Comparison of ENCODE assay signal across 12 cellular contexts in the genomic region with DNA sequence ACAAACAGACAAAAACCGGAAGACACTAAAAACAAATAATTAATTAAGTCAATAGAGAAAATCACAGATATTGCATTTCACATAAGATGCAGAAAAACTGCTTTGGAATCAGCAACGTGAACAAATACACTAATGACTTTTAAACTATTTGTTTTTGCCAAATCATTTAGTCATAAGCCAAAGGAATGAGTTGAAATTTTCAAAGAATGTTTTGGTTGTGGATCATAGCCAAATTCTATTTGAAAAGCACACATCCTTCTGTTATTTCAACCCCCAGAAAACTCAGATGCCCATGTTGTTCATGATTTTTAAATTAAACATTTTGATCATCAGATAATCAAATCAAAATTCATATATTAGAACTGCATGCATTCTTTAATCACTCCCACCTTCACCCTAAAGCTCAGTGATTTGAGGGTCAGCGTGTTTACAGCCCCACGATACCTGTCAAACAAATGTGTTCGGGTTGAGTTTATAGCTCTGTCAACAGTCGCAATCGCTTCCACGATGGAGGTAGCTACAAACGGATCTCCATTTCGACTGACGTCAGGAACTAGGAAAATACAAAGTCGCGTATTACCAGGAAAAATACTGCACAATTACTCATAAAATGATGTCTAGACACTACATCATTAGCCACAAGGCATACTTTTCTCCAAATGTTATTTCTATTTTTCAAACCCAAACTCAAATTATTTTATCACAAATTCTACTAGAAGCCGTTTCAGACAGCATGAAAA.
A peak's percentile ranks its signal among the peaks of the same experiment; 100 is the strongest.
DNase-seq lines count a peak whose midpoint lies in the region; ATAC-seq and TF ChIP-seq lines count a peak whose summit lies in the region.
"Had no signal": no experiment of that assay in that cellular context is flagged by ENCODE, and none has a peak within 500 bp of the region (broad histone marks: within the 10 kb centered on the region; RNA-seq: fewer than 3 reads in every experiment).

No MANE protein-coding gene starts in this region.

- no peak overlapping the region for H2AK9ac ChIP-seq in IMR-90 (replicated peaks; ENCODE audit: low read depth, low read length, poor library complexity)

- intact Hi-C loops in IMR-90 (cut with micrococcal nuclease) (loop anchor here (1.0 to 5.0 kb wide), 4 partner anchors 21 to 163 kb away; no protein-coding TSS in a partner anchor), tibial artery (cut with DNase I; ENCODE audit: low total_unique reads) (loop anchor here (2.0 kb wide), 1 partner anchor 89 kb away; no protein-coding TSS in a partner anchor), posterior vena cava (cut with DNase I) (loop anchor here in 1 of 2 donors (10.0 kb wide), 1 partner anchor 91 kb away; the partner anchor contains the start of gene PXDN)

- H3K4me2 ChIP-seq in IMR-90 (ENCODE audit: low read depth, low read length) = peak overlapping the region; percentile 66; the same call in 1 of the 2 replicates

- H3K79me1 ChIP-seq in IMR-90 (ENCODE audit: low read depth in 1 of 2, low read length in 2 of 2) = peaks cover 42 to 87% of the 10 kb centered on the region in 2 experiments

- H3K4me3 Mint-ChIP-seq in chondrocyte (ENCODE audit: unreplicated experiment) = peak overlapping the region; percentile 11
- H3K4me3 Mint-ChIP-seq: stimulated activated naive CD8-positive, alpha-beta T cell treated with anti-CD3 and anti-CD28 coated beads, Interleukin-15, Interleukin-2, amounts not matched to agents 100 ng/mL and 50 ng/mL, for 24 hours had no signal

- H3K36me3 Mint-ChIP-seq in chondrocyte (ENCODE audit: low read depth) = peaks cover 26% of the 10 kb centered on the region

- WGBS in IMR-90 (ENCODE audit: extremely low coverage in 2 of 2, insufficient read length in 1 of 2), 2 experiments = 57% methylated on average over 9 of the region's 14 CpGs; no CpG with 5 or more reads in 1 of the 2 experiments

- no peaks in the 10 kb centered on the region for H3K27me3 ChIP-seq in IMR-90 (ENCODE audit: control insufficient read depth, insufficient read depth, low read length)
- no peaks in the 10 kb centered on the region for H3K27me3 ChIP-seq in tibial artery

- peak overlapping the region; percentile 76 for H4K91ac ChIP-seq in IMR-90 (ENCODE audit: insufficient read depth, low read depth, low read length)

- CTCF ChIA-PET in IMR-90 (lab: Yijun Ruan, JAX) = no interaction called here

- H3K9ac ChIP-seq in IMR-90 (ENCODE audit: low read depth, low read length) = peak overlapping the region; percentile 7; the same call in 1 of the 2 replicates

- no TSS peak for BruUV-seq in IMR-90 (replicated peaks; lab: Mats Ljungman, UMichigan)

- peak overlapping the region; percentile 75 for H3K14ac ChIP-seq in IMR-90 (replicated peaks; ENCODE audit: low read depth, low read length)

- no peak overlapping the region for H3K27ac Mint-ChIP-seq in chondrocyte (ENCODE audit: unreplicated experiment)
- H3K27ac Mint-ChIP-seq: stimulated activated naive CD8-positive, alpha-beta T cell treated with anti-CD3 and anti-CD28 coated beads, Interleukin-15, Interleukin-2, amounts not matched to agents 100 ng/mL and 50 ng/mL, for 24 hours had no signal

- peak; percentile 87 for DNase-seq in IMR-90
- DNase-seq in chondrocyte (ENCODE audit: low spot score) = no peak
- peak; percentile 62 for DNase-seq in kidney tubule cell (ENCODE audit: low spot score)
- DNase-seq in tibial artery = no peak
- no peak for DNase-seq in posterior vena cava (ENCODE audit: low spot score)
- no peak for DNase-seq in NCI-H774 (lab: John Stamatoyannopoulos, UW)
- DNase-seq: effector CD4-positive, alpha-beta T cell; NCI-H1417 had no signal

- H3K36me3 ChIP-seq in IMR-90 (ENCODE audit: control insufficient read depth, insufficient read depth, low read length) (peaks cover 51% of the 10 kb centered on the region), tibial artery (peaks cover 5 to 22% (median 14%) of the 10 kb centered on the region in 3 donors)

- H3K9me1 ChIP-seq in IMR-90 (ENCODE audit: insufficient read depth, low read length) = peaks cover 21% of the 10 kb centered on the region

- H3K4me3 ChIP-seq in IMR-90 (ENCODE audit: insufficient read depth, low read depth, low read length) (no peak overlapping the region), tibial artery (no peak overlapping the region)

- peak overlapping the region; percentile 26 to 78 for H4K8ac ChIP-seq in IMR-90 (ENCODE audit: low read depth in 2 of 2, low read length in 2 of 2)

- H3K56ac ChIP-seq in IMR-90 (ENCODE audit: extremely low read depth, insufficient read depth, low read length) = no peak overlapping the region

- H3K18ac ChIP-seq in IMR-90 (ENCODE audit: low read depth, low read length) = peak overlapping the region; percentile 96

- no peaks in the 10 kb centered on the region for H3K27me3 Mint-ChIP-seq in chondrocyte (ENCODE audit: low read depth)
- H3K27me3 Mint-ChIP-seq: stimulated activated naive CD8-positive, alpha-beta T cell treated with anti-CD3 and anti-CD28 coated beads, Interleukin-15, Interleukin-2, amounts not matched to agents 100 ng/mL and 50 ng/mL, for 24 hours had no signal

- peak overlapping the region; percentile 91 for H3K27ac ChIP-seq in IMR-90 (ENCODE audit: insufficient read depth, low read length)
- peak overlapping the region; percentile 77 to 78 for H3K27ac ChIP-seq in tibial artery

- dilution Hi-C loops in IMR-90 (cut with HindIII; ENCODE audit: low sequenced_read_pairs, unreplicated experiment) = no loop called here

- ATAC-seq in IMR-90 (ENCODE audit: low read depth) (no peak), esophagus mucosa (no peak), HG03039 (IDR thresholded peaks at IDR 0.05; ENCODE audit: unreplicated experiment) (no peak)
- ATAC-seq: left colon had no signal

- peak overlapping the region; percentile 98 for H3K4ac ChIP-seq in IMR-90 (ENCODE audit: low read depth, low read length)

- 0 out of 2 replicates have a peak, but pooled peaks have one; percentile 8 for TF ChIP-seq POLR2A in IMR-90 (IDR thresholded peaks at IDR 0.05; ENCODE audit: low read depth, low read length)

- H3K4me1 Mint-ChIP-seq in chondrocyte (ENCODE audit: low read depth) = peaks cover 8% of the 10 kb centered on the region

- peak overlapping the region; percentile 70; the same call in 1 of the 2 replicates for H4K5ac ChIP-seq in IMR-90 (ENCODE audit: low read depth, low read length)

- H2BK120ac ChIP-seq in IMR-90 (ENCODE audit: low read depth, low read length) = peak overlapping the region; percentile 53

- H2AK5ac ChIP-seq in IMR-90 (ENCODE audit: low read depth, low read length) = peak overlapping the region; percentile 84

- H3K9me3 ChIP-seq in IMR-90 (ENCODE audit: control insufficient read depth, insufficient read depth, low read length) = no peaks in the 10 kb centered on the region
- no peaks in the 10 kb centered on the region for H3K9me3 ChIP-seq in tibial artery

- TF ChIP-seq CTCF in IMR-90 (conservative IDR thresholded peaks at IDR 0.05; ENCODE audit: low read depth, low read length) (no peak), chondrocyte (IDR thresholded peaks at IDR 0.05) (no peak), tibial artery (IDR thresholded peaks at IDR 0.05) (no peak)

- H4K20me1 ChIP-seq in IMR-90 (ENCODE audit: insufficient read depth, low read length) = peaks cover 42% of the 10 kb centered on the region

- peak overlapping the region; percentile 94 for H3K23ac ChIP-seq in IMR-90 (ENCODE audit: low read depth, low read length)

- no peaks in the 10 kb centered on the region for H3K9me3 Mint-ChIP-seq in chondrocyte (ENCODE audit: low read depth)
- H3K9me3 Mint-ChIP-seq: stimulated activated naive CD8-positive, alpha-beta T cell treated with anti-CD3 and anti-CD28 coated beads, Interleukin-15, Interleukin-2, amounts not matched to agents 100 ng/mL and 50 ng/mL, for 24 hours had no signal

- H2AFZ ChIP-seq in IMR-90 (replicated peaks; ENCODE audit: low read length, poor library complexity) = no peak overlapping the region

- H3K4me1 ChIP-seq in IMR-90 (ENCODE audit: control insufficient read depth, insufficient read depth, low read length) = peaks cover 34% of the 10 kb centered on the region
- H3K4me1 ChIP-seq in tibial artery = peaks cover 0 to 75% (median 56%) of the 10 kb centered on the region in 4 donors

- H2BK15ac ChIP-seq in IMR-90 (ENCODE audit: low read depth, low read length) = peak overlapping the region; percentile 85

- in situ Hi-C loops in IMR-90 (cut with MboI; ENCODE audit: low sequenced_read_pairs) = no loop called here

- peak overlapping the region; percentile 87 for H2BK20ac ChIP-seq in IMR-90 (ENCODE audit: low read depth, low read length)

- H2BK5ac ChIP-seq in IMR-90 (ENCODE audit: low read depth, low read length, poor library complexity, severe bottlenecking) = peak overlapping the region; percentile 98

- TF ChIP-seq RAD21 in IMR-90 (IDR thresholded peaks at IDR 0.05; ENCODE audit: low read length) = no peak

- POLR2A ChIA-PET in IMR-90 (lab: Charles Lee; ENCODE audit: unreplicated experiment) = no interaction called here

TF ChIP-seq in IMR-90, 13 proteins besides CTCF, POLR2A, EP300 and RAD21 (continues in another document):
- no peak for TF ChIP-seq BHLHE40 (IDR thresholded peaks at IDR 0.05; ENCODE audit: low read depth, low read length)
- TF ChIP-seq MXI1 (IDR thresholded peaks at IDR 0.05; ENCODE audit: borderline replicate concordance, low read depth, low read length) = no peak
- TF ChIP-seq MAFK (IDR thresholded peaks at IDR 0.05; ENCODE audit: low read depth, low read length) = no peak
- TF ChIP-seq FOS (IDR thresholded peaks at IDR 0.05; ENCODE audit: low read depth, low read length) = peak; percentile 42; the same call in 1 of the 2 replicates
- TF ChIP-seq, protein P1, sequence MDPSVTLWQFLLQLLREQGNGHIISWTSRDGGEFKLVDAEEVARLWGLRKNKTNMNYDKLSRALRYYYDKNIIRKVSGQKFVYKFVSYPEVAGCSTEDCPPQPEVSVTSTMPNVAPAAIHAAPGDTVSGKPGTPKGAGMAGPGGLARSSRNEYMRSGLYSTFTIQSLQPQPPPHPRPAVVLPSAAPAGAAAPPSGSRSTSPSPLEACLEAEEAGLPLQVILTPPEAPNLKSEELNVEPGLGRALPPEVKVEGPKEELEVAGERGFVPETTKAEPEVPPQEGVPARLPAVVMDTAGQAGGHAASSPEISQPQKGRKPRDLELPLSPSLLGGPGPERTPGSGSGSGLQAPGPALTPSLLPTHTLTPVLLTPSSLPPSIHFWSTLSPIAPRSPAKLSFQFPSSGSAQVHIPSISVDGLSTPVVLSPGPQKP (IDR thresholded peaks at IDR 0.05; ENCODE audit: borderline replicate concordance, low read depth, low read length) = no peak
- no peak for TF ChIP-seq NFE2L2 (IDR thresholded peaks at IDR 0.05; ENCODE audit: low read depth, low read length)
- no peak for TF ChIP-seq MAZ (IDR thresholded peaks at IDR 0.05; ENCODE audit: borderline replicate concordance, low read depth, low read length)
- no peak for TF ChIP-seq RCOR1 (IDR thresholded peaks at IDR 0.05; ENCODE audit: insufficient replicate concordance, low read length)

Comparison
In these comparisons a context has a peak if more than half of its experiments do, and no peak if none do; other contexts are left out.
1. DNase-seq: peak in IMR-90 (single experiment) and kidney tubule cell (single experiment); none in chondrocyte (single experiment), tibial artery (0 of 2), posterior vena cava (single experiment) and NCI-H774 (single experiment).